Comparison of ENCODE assay signal across 1 cellular context in the genomic region with DNA sequence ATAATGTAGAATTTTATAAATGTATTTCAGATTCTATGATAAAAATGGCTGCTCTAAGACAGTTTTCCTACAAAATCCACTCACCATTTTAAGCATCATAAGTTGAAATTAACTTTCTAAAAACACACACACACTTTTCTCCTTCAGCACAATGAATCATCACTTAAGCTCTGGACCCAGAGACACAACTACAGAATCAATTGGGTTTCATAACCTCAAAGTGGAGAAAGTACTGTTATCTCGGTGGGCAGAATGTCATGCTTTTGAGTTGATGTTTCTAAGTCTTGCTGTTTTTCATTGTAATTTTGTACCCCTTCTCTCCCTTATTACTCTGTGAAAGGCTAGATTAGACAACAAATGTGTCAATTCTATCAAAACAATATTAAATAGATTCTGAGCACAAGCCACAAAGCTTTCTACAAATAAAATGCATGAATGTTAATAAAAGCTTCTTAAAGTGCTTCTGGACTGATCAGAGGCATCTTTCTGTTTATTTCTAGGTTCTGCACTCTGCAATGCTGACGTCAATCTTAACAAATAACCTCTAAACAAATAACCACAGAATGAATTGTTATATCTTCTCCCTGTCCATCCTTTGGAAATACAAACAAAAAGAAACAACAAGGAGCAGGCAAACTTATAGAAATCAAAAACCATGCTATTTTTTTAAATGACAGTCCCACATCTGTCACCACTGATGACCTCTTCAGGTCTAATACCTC.
TF ChIP-seq lines count a peak whose summit lies in the region.

No MANE protein-coding gene starts in this region.

TF ChIP-seq in SK-N-SH, 30 proteins besides CTCF, POLR2A, EP300 and RAD21 (continued from another document):
- TF ChIP-seq, protein P1, sequence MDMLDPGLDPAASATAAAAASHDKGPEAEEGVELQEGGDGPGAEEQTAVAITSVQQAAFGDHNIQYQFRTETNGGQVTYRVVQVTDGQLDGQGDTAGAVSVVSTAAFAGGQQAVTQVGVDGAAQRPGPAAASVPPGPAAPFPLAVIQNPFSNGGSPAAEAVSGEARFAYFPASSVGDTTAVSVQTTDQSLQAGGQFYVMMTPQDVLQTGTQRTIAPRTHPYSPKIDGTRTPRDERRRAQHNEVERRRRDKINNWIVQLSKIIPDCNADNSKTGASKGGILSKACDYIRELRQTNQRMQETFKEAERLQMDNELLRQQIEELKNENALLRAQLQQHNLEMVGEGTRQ (IDR thresholded peaks at IDR 0.05; ENCODE audit: borderline replicate concordance, low read depth, low read length): no peak
